In genomic region chr9:18786936-18787658, GRCh38 we compare ENCODE assay signal across 15 cellular contexts.
DNase-seq lines count a peak whose midpoint lies in the region; ATAC-seq and TF ChIP-seq lines count a peak whose summit lies in the region.
"Had no signal": no experiment of that assay in that cellular context is flagged by ENCODE, and none has a peak within 500 bp of the region (broad histone marks: within the 10 kb centered on the region; RNA-seq: fewer than 3 reads in every experiment).

No MANE protein-coding gene starts in this region.

- H3K27ac ChIP-seq in left ventricle myocardium inferior (replicated peaks) (peak overlapping the region; percentile 83), rectal smooth muscle tissue (ENCODE audit: low read depth, low read length) (peak overlapping the region; percentile 6)
- H3K27ac ChIP-seq: SJCRH30, VCaP had no signal

- no peaks in the 10 kb centered on the region for H3K27me3 ChIP-seq in left ventricle myocardium inferior (ENCODE audit: low read depth)
- H3K27me3 ChIP-seq in rectal smooth muscle tissue (ENCODE audit: control insufficient read depth, insufficient read depth, low read length) = no peaks in the 10 kb centered on the region
- H3K27me3 ChIP-seq: SJCRH30 had no signal

- peak; percentile 8 for DNase-seq in EL
- peak; percentile 36 to 88 for DNase-seq in cardiac fibroblast (ENCODE audit: low read depth in 2 of 2)
- DNase-seq in left ventricle myocardium inferior = no peak
- no peak for DNase-seq in superior temporal gyrus (ENCODE audit: extremely low spot score)
- DNase-seq in effector CD4-positive, alpha-beta T cell = no peak
- DNase-seq: activated CD8-positive, alpha-beta memory T cell treated with anti-CD3 and anti-CD28 coated beads, Interleukin-2, amount 10 ng/mL, durations not matched to agents 7 days and 5 days; activated naive CD4-positive, alpha-beta T cell treated with anti-CD3 and anti-CD28 coated beads, Interleukin-2, amount 10 ng/mL, durations not matched to agents 7 days and 5 days; head of caudate nucleus; NCI-H1930; SJCRH30; stimulated activated CD4-positive, alpha-beta T cell treated with anti-CD3 and anti-CD28 coated beads, Interleukin-1b, Interleukin-23, amount 100 ng/mL, for 48 hours had no signal

- H3K9ac ChIP-seq in rectal smooth muscle tissue (ENCODE audit: low read length) = no peak overlapping the region

- H3K36me3 ChIP-seq in left ventricle myocardium inferior = no peaks in the 10 kb centered on the region
- H3K36me3 ChIP-seq in rectal smooth muscle tissue (ENCODE audit: control insufficient read depth, insufficient read depth, low read length) = no peaks in the 10 kb centered on the region
- H3K36me3 ChIP-seq: SJCRH30 had no signal

- ATAC-seq in HG03571 (IDR thresholded peaks at IDR 0.05; ENCODE audit: unreplicated experiment) (no peak), HG03469 (IDR thresholded peaks at IDR 0.05; ENCODE audit: unreplicated experiment) (no peak)
- ATAC-seq: activated CD8-positive, alpha-beta memory T cell treated with anti-CD3 and anti-CD28 coated beads, Interleukin-2, amount 10 ng/mL, durations not matched to agents 7 days and 5 days had no signal

- H3K9me3 ChIP-seq in left ventricle myocardium inferior (replicated peaks) = no peaks in the 10 kb centered on the region
- H3K9me3 ChIP-seq: SJCRH30 had no signal

- H3K4me3 ChIP-seq in cardiac fibroblast (replicated peaks in 1 of 2; ENCODE audit: low read depth in 2 of 2, low read length in 2 of 2) = no peak overlapping the region
- H3K4me3 ChIP-seq in left ventricle myocardium inferior = no peak overlapping the region
- H3K4me3 ChIP-seq in rectal smooth muscle tissue (ENCODE audit: low read length) = no peak overlapping the region
- H3K4me3 ChIP-seq: SJCRH30 had no signal

- H3K4me1 ChIP-seq in left ventricle myocardium inferior (peaks cover 43% of the 10 kb centered on the region), rectal smooth muscle tissue (ENCODE audit: control insufficient read depth, insufficient read depth, low read length) (peaks cover 8% of the 10 kb centered on the region)
- H3K4me1 ChIP-seq: SJCRH30 had no signal

- intact Hi-C loops in left ventricle myocardium inferior (cut with micrococcal nuclease) = no loop called here

- TF ChIP-seq CTCF in cardiac fibroblast (IDR thresholded peaks at IDR 0.05; ENCODE audit: low read depth, low read length) (no peak), left ventricle myocardium inferior (IDR thresholded peaks at IDR 0.05; ENCODE audit: borderline replicate concordance) (no peak)

Comparison
In these comparisons a context has a peak if more than half of its experiments do, and no peak if none do; other contexts are left out.
1. DNase-seq: peak in EL (single experiment) and cardiac fibroblast (2 of 2); none in left ventricle myocardium inferior (single experiment), superior temporal gyrus (single experiment) and effector CD4-positive, alpha-beta T cell (single experiment).